ENCODE assay signal across 1 cellular context in genomic region chr9:121266906-121267650, GRCh38.
TF ChIP-seq lines count a peak whose summit lies in the region.

No MANE protein-coding gene starts in this region.

TF ChIP-seq in GM23338, 12 proteins besides CTCF, POLR2A, EP300 and RAD21 (continued from another document):
- TF ChIP-seq, protein P1, sequence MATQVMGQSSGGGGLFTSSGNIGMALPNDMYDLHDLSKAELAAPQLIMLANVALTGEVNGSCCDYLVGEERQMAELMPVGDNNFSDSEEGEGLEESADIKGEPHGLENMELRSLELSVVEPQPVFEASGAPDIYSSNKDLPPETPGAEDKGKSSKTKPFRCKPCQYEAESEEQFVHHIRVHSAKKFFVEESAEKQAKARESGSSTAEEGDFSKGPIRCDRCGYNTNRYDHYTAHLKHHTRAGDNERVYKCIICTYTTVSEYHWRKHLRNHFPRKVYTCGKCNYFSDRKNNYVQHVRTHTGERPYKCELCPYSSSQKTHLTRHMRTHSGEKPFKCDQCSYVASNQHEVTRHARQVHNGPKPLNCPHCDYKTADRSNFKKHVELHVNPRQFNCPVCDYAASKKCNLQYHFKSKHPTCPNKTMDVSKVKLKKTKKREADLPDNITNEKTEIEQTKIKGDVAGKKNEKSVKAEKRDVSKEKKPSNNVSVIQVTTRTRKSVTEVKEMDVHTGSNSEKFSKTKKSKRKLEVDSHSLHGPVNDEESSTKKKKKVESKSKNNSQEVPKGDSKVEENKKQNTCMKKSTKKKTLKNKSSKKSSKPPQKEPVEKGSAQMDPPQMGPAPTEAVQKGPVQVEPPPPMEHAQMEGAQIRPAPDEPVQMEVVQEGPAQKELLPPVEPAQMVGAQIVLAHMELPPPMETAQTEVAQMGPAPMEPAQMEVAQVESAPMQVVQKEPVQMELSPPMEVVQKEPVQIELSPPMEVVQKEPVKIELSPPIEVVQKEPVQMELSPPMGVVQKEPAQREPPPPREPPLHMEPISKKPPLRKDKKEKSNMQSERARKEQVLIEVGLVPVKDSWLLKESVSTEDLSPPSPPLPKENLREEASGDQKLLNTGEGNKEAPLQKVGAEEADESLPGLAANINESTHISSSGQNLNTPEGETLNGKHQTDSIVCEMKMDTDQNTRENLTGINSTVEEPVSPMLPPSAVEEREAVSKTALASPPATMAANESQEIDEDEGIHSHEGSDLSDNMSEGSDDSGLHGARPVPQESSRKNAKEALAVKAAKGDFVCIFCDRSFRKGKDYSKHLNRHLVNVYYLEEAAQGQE (IDR thresholded peaks at IDR 0.05; ENCODE audit: unreplicated experiment): no peak
- TF ChIP-seq ZNF114 (CRISPR knock-in tag; IDR thresholded peaks at IDR 0.05): no peak
- TF ChIP-seq JUNB (IDR thresholded peaks at IDR 0.05; ENCODE audit: unreplicated experiment): no peak
- no peak for TF ChIP-seq EZH2phosphoT487 (IDR thresholded peaks at IDR 0.05; ENCODE audit: unreplicated experiment)
- TF ChIP-seq STAT1 (IDR thresholded peaks at IDR 0.05; ENCODE audit: unreplicated experiment): no peak
